In the genomic region with DNA sequence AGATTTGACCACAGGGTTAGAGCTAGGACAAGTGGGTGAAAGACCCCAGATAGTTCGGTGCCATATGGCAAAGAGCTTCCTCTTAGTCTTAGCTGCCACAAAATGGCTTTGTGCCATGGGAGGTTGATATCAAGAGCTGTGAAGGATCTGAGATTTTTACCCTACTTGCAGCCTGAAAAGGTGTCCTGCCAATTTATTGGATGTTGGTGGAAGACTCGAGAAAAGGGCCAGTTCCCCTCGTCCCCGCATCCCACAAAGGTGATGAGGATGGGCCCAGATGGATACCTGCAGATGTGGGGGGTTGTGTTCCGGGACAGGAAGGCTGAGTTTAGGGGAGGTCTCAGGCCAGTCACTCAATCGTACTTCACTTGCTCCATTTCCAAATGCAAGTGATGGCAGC, we compare ENCODE assay signal across 1 cellular context.
TF ChIP-seq lines count a peak whose summit lies in the region.

No MANE protein-coding gene starts in this region.

TF ChIP-seq in K562, 482 proteins besides CTCF, POLR2A, EP300 and RAD21 (continued from another document and continues in another):
- TF ChIP-seq, protein P1, sequence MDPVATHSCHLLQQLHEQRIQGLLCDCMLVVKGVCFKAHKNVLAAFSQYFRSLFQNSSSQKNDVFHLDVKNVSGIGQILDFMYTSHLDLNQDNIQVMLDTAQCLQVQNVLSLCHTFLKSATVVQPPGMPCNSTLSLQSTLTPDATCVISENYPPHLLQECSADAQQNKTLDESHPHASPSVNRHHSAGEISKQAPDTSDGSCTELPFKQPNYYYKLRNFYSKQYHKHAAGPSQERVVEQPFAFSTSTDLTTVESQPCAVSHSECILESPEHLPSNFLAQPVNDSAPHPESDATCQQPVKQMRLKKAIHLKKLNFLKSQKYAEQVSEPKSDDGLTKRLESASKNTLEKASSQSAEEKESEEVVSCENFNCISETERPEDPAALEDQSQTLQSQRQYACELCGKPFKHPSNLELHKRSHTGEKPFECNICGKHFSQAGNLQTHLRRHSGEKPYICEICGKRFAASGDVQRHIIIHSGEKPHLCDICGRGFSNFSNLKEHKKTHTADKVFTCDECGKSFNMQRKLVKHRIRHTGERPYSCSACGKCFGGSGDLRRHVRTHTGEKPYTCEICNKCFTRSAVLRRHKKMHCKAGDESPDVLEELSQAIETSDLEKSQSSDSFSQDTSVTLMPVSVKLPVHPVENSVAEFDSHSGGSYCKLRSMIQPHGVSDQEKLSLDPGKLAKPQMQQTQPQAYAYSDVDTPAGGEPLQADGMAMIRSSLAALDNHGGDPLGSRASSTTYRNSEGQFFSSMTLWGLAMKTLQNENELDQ (CRISPR knock-in tag; IDR thresholded peaks at IDR 0.05; ENCODE audit: borderline replicate concordance) = no peak
- TF ChIP-seq ZBTB9 (CRISPR knock-in tag; IDR thresholded peaks at IDR 0.05) (no peak), ZNF445 (CRISPR knock-in tag; IDR thresholded peaks at IDR 0.05; ENCODE audit: low read depth) (no peak), YY1 (IDR thresholded peaks at IDR 0.05; ENCODE audit: borderline replicate concordance in 1 of 3, control insufficient read depth in 1 of 3, extremely low read depth in 1 of 3, insufficient read depth in 3 of 3, insufficient read length in 1 of 3, insufficient replicate concordance in 2 of 3, low read depth in 1 of 3, low read length in 2 of 3) (peak in 1 of 3 experiments; percentile 35), SAFB (IDR thresholded peaks at IDR 0.05; ENCODE audit: borderline replicate concordance, low read depth, low read length) (no peak), ZNF644 (tag; IDR thresholded peaks at IDR 0.05; ENCODE audit: low read depth) (no peak), TCF7L2 (IDR thresholded peaks at IDR 0.05; ENCODE audit: low read depth, low read length) (no peak), MAZ (CRISPR knock-in tag; conservative IDR thresholded peaks at IDR 0.05 in 1 of 2, IDR thresholded peaks at IDR 0.05 in 1 of 2) (no peak), CBX2 (IDR thresholded peaks at IDR 0.05; ENCODE audit: insufficient read depth, low read length, poor library complexity, severe bottlenecking) (no peak), ELK1 (CRISPR knock-in tag; IDR thresholded peaks at IDR 0.05) (0 out of 2 replicates have a peak, but pooled peaks have one; percentile 60), SMARCA4 (IDR thresholded peaks at IDR 0.05) (no peak), SLC30A9 (CRISPR knock-in tag; IDR thresholded peaks at IDR 0.05) (no peak), RAD51 (IDR thresholded peaks at IDR 0.05; ENCODE audit: borderline replicate concordance, low read depth) (no peak), OTX1 (CRISPR knock-in tag; IDR thresholded peaks at IDR 0.05) (no peak), TARDBP (IDR thresholded peaks at IDR 0.05) (no peak), STAG1 (CRISPR knock-in tag; IDR thresholded peaks at IDR 0.05; ENCODE audit: borderline replicate concordance) (0 out of 2 replicates have a peak, but pooled peaks have one; percentile 24), ZNF436 (CRISPR knock-in tag; IDR thresholded peaks at IDR 0.05) (no peak), TEAD4 (IDR thresholded peaks at IDR 0.05; ENCODE audit: low read length) (no peak), TEAD4 (CRISPR knock-in tag; IDR thresholded peaks at IDR 0.05; ENCODE audit: borderline replicate concordance) (peak; percentile 92; the same call in 1 of the 2 replicates), TFAP4 (CRISPR knock-in tag; IDR thresholded peaks at IDR 0.05; ENCODE audit: borderline replicate concordance) (no peak), COPS2 (conservative IDR thresholded peaks at IDR 0.05) (no peak), CAMTA2 (CRISPR knock-in tag; conservative IDR thresholded peaks at IDR 0.05) (no peak), GMEB1 (CRISPR knock-in tag; IDR thresholded peaks at IDR 0.05) (no peak), RERE (CRISPR knock-in tag; IDR thresholded peaks at IDR 0.05; ENCODE audit: borderline replicate concordance) (no peak), ZNF12 (CRISPR knock-in tag; IDR thresholded peaks at IDR 0.05) (no peak)
- TF ChIP-seq, protein P2, sequence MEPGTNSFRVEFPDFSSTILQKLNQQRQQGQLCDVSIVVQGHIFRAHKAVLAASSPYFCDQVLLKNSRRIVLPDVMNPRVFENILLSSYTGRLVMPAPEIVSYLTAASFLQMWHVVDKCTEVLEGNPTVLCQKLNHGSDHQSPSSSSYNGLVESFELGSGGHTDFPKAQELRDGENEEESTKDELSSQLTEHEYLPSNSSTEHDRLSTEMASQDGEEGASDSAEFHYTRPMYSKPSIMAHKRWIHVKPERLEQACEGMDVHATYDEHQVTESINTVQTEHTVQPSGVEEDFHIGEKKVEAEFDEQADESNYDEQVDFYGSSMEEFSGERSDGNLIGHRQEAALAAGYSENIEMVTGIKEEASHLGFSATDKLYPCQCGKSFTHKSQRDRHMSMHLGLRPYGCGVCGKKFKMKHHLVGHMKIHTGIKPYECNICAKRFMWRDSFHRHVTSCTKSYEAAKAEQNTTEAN (CRISPR knock-in tag; IDR thresholded peaks at IDR 0.05) = no peak
- TF ChIP-seq, protein P3, sequence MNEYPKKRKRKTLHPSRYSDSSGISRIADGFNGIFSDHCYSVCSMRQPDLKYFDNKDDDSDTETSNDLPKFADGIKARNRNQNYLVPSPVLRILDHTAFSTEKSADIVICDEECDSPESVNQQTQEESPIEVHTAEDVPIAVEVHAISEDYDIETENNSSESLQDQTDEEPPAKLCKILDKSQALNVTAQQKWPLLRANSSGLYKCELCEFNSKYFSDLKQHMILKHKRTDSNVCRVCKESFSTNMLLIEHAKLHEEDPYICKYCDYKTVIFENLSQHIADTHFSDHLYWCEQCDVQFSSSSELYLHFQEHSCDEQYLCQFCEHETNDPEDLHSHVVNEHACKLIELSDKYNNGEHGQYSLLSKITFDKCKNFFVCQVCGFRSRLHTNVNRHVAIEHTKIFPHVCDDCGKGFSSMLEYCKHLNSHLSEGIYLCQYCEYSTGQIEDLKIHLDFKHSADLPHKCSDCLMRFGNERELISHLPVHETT (CRISPR knock-in tag; conservative IDR thresholded peaks at IDR 0.05 in 1 of 2, IDR thresholded peaks at IDR 0.05 in 1 of 2) = 0 out of 4 replicates have a peak, but pooled peaks of 1 of the 2 experiments have one; percentile 80
- TF ChIP-seq, protein P4, sequence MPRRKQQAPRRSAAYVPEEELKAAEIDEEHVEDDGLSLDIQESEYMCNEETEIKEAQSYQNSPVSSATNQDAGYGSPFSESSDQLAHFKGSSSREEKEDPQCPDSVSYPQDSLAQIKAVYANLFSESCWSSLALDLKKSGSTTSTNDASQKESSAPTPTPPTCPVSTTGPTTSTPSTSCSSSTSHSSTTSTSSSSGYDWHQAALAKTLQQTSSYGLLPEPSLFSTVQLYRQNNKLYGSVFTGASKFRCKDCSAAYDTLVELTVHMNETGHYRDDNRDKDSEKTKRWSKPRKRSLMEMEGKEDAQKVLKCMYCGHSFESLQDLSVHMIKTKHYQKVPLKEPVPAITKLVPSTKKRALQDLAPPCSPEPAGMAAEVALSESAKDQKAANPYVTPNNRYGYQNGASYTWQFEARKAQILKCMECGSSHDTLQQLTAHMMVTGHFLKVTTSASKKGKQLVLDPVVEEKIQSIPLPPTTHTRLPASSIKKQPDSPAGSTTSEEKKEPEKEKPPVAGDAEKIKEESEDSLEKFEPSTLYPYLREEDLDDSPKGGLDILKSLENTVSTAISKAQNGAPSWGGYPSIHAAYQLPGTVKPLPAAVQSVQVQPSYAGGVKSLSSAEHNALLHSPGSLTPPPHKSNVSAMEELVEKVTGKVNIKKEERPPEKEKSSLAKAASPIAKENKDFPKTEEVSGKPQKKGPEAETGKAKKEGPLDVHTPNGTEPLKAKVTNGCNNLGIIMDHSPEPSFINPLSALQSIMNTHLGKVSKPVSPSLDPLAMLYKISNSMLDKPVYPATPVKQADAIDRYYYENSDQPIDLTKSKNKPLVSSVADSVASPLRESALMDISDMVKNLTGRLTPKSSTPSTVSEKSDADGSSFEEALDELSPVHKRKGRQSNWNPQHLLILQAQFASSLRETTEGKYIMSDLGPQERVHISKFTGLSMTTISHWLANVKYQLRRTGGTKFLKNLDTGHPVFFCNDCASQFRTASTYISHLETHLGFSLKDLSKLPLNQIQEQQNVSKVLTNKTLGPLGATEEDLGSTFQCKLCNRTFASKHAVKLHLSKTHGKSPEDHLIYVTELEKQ (CRISPR knock-in tag; IDR thresholded peaks at IDR 0.05) = no peak
- TF ChIP-seq, protein P5, sequence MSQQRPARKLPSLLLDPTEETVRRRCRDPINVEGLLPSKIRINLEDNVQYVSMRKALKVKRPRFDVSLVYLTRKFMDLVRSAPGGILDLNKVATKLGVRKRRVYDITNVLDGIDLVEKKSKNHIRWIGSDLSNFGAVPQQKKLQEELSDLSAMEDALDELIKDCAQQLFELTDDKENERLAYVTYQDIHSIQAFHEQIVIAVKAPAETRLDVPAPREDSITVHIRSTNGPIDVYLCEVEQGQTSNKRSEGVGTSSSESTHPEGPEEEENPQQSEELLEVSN (IDR thresholded peaks at IDR 0.05; ENCODE audit: borderline replicate concordance in 1 of 2, extremely low read depth in 1 of 2, insufficient read depth in 1 of 2, insufficient read length in 1 of 2, low read depth in 1 of 2, low read length in 1 of 2, poor library complexity in 1 of 2, severe bottlenecking in 1 of 2) = peak in 1 of 2 experiments; percentile 7
- TF ChIP-seq, protein P6, sequence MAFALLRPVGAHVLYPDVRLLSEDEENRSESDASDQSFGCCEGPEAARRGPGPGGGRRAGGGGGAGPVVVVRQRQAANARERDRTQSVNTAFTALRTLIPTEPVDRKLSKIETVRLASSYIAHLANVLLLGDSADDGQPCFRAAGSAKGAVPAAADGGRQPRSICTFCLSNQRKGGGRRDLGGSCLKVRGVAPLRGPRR (CRISPR knock-in tag; IDR thresholded peaks at IDR 0.05) = no peak
